18 cellular contexts compared by ENCODE assay signal in genomic region chr16:15536813-15537212, GRCh38.
"Had no signal": no experiment of that assay in that cellular context is flagged by ENCODE, and none has a peak within 500 bp of the region (broad histone marks: within the 10 kb centered on the region; RNA-seq: fewer than 3 reads in every experiment).

No MANE protein-coding gene starts in this region.

- H3K27me3 ChIP-seq: foreskin keratinocyte, left lung, neural progenitor cell, stomach, suprapubic skin, transverse colon had no signal

- H3K4me1 ChIP-seq: foreskin keratinocyte, left lung, neural progenitor cell, stomach, suprapubic skin, transverse colon had no signal

- DNase-seq: activated CD4-positive, alpha-beta memory T cell treated with anti-CD3 and anti-CD28 coated beads for 36 hours; activated CD4-positive, alpha-beta T cell treated with anti-CD3 and anti-CD28 coated beads for 48 hours; activated effector memory CD4-positive, alpha-beta T cell treated with anti-CD3 and anti-CD28 coated beads, Interleukin-2, amount 50 U/mL, for 16 hours; activated naive CD4-positive, alpha-beta T cell treated with anti-CD3 and anti-CD28 coated beads, Interleukin-2, amount 10 ng/mL, durations not matched to agents 7 days and 5 days; dermis blood vessel endothelial cell; effector CD8-positive, alpha-beta T cell; foreskin keratinocyte; left lung; naive thymus-derived CD4-positive, alpha-beta T cell; small intestine; stimulated activated CD4-positive, alpha-beta T cell treated with anti-CD3 and anti-CD28 coated beads, Interleukin-2, amount 100 ng/mL, for 24 hours; stomach; transverse colon had no signal

- H3K4me3 ChIP-seq: left lung, lung, neural progenitor cell, stomach, suprapubic skin, transverse colon had no signal

- H3K27ac ChIP-seq: foreskin keratinocyte, left lung, neural progenitor cell, stomach, suprapubic skin, transverse colon had no signal

- H3K9me3 ChIP-seq: left lung, stomach, suprapubic skin, transverse colon had no signal

- ATAC-seq: foreskin keratinocyte; left lung; naive thymus-derived CD4-positive, alpha-beta T cell; sciatic nerve; stimulated activated effector memory CD8-positive, alpha-beta T cell treated with anti-CD3 and anti-CD28 coated beads, Interleukin-12 subunit alpha, Interleukin-12 subunit beta, amount 100 ng/mL, for 72 hours had no signal

- H3K36me3 ChIP-seq: left lung, neural progenitor cell, suprapubic skin, transverse colon had no signal
